Comparison of ENCODE assay signal across 2 cellular contexts in the genomic region with DNA sequence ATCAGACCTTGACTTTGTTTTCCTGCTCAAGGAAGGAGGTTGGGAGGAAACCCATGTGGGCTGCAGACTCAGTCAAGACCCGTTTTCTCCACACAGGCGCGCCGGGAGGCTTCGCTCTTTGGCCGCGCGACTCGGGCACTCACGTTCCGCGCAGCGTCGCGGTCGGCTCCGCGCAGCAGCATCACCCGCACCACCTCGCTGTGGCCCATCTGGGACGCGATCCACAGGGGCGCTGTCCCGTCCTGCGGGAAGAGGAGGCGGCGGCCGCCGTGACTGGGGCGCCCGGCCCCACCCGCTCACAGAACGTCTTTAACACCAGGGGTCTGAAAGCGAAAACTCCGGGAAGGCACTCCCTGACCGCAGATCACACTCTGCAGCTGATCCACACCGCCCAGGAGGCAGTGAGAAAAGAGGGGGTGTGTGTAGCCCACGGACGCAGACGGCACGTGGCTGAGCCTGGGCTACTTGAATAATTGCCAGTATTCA.
TF ChIP-seq lines count a peak whose summit lies in the region.

No MANE protein-coding gene starts in this region.

TF ChIP-seq in H1, 55 proteins besides CTCF, POLR2A, EP300 and RAD21 (continued from another document):
- TF ChIP-seq KDM4A (IDR thresholded peaks at IDR 0.05; ENCODE audit: low read depth, low read length, severe bottlenecking) (peak; percentile 87), GTF2F1 (IDR thresholded peaks at IDR 0.05; ENCODE audit: borderline replicate concordance, low read depth, low read length) (no peak), EGR1 (IDR thresholded peaks at IDR 0.05; ENCODE audit: borderline replicate concordance, low read depth, low read length) (no peak), CREB1 (IDR thresholded peaks at IDR 0.05) (peak; percentile 10; the same call in 1 of the 2 replicates), ASH2L (IDR thresholded peaks at IDR 0.05; ENCODE audit: low read length) (peak; percentile 38), HDAC2 (IDR thresholded peaks at IDR 0.05; ENCODE audit: borderline replicate concordance in 1 of 2, low read depth in 2 of 2, low read length in 2 of 2) (0 out of 4 replicates have a peak, but pooled peaks of 1 of the 2 experiments have one; percentile 78), CHD1 (IDR thresholded peaks at IDR 0.05; ENCODE audit: low read depth, low read length) (no peak), BACH1 (IDR thresholded peaks at IDR 0.05; ENCODE audit: low read length) (peak; percentile 20; the same call in 1 of the 2 replicates), EZH2 (IDR thresholded peaks at IDR 0.05; ENCODE audit: low read depth, low read length, severe bottlenecking) (peak; percentile 59), SUZ12 (IDR thresholded peaks at IDR 0.05; ENCODE audit: low read length) (peak; percentile 52; the same call in 1 of the 2 replicates), HDAC6 (IDR thresholded peaks at IDR 0.05; ENCODE audit: low read depth, low read length) (no peak)
- TF ChIP-seq, protein P1, sequence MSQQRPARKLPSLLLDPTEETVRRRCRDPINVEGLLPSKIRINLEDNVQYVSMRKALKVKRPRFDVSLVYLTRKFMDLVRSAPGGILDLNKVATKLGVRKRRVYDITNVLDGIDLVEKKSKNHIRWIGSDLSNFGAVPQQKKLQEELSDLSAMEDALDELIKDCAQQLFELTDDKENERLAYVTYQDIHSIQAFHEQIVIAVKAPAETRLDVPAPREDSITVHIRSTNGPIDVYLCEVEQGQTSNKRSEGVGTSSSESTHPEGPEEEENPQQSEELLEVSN (IDR thresholded peaks at IDR 0.05) = peak; percentile 13; the same call in 1 of the 2 replicates
TF ChIP-seq in H1: peak in this region for 9.

TF ChIP-seq in HEK293T, 16 proteins besides CTCF, POLR2A, EP300 and RAD21 (continued from another document):
- TF ChIP-seq HDGF (IDR thresholded peaks at IDR 0.05; ENCODE audit: borderline replicate concordance) (no peak), ARNT (IDR thresholded peaks at IDR 0.05) (no peak), ELF4 (IDR thresholded peaks at IDR 0.05) (no peak), TARDBP (IDR thresholded peaks at IDR 0.05) (no peak), FOXM1 (IDR thresholded peaks at IDR 0.05; ENCODE audit: borderline replicate concordance) (no peak), PKNOX1 (IDR thresholded peaks at IDR 0.05) (no peak), ZNF384 (IDR thresholded peaks at IDR 0.05) (no peak), FOXA1 (IDR thresholded peaks at IDR 0.05) (no peak)
